In the genomic region with DNA sequence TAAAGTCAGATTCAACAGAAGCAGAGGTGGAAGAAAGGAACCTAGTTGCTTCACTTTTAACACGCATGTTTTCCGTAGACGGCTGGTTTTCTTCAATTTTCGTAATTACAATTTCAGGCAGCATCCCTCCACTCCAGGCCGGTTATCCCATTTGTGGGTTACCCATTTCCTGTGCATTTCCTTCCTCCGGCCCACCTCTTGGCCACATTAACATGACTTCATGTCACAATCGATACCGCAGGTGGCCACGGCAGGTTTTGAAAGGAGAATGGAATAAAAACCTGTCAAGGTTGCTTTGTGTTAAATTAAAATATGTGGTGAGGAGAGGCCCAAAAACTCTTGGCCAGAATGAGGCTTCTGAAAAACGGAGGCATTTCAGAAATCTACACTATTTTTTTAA, we compare ENCODE assay signal across 1 cellular context.
TF ChIP-seq lines count a peak whose summit lies in the region.

No MANE protein-coding gene starts in this region.

TF ChIP-seq in GM23338, 12 proteins besides CTCF, POLR2A, EP300 and RAD21 (continued from another document):
- TF ChIP-seq, protein P1, sequence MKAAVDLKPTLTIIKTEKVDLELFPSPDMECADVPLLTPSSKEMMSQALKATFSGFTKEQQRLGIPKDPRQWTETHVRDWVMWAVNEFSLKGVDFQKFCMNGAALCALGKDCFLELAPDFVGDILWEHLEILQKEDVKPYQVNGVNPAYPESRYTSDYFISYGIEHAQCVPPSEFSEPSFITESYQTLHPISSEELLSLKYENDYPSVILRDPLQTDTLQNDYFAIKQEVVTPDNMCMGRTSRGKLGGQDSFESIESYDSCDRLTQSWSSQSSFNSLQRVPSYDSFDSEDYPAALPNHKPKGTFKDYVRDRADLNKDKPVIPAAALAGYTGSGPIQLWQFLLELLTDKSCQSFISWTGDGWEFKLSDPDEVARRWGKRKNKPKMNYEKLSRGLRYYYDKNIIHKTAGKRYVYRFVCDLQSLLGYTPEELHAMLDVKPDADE (IDR thresholded peaks at IDR 0.05) = no peak
- TF ChIP-seq POLR2AphosphoS5 (IDR thresholded peaks at IDR 0.05; ENCODE audit: low read depth) (no peak), JUNB (IDR thresholded peaks at IDR 0.05; ENCODE audit: unreplicated experiment) (no peak), CREB1 (CRISPR knock-in tag; IDR thresholded peaks at IDR 0.05; ENCODE audit: low read depth) (no peak), EZH2 (IDR thresholded peaks at IDR 0.05; ENCODE audit: low read depth, unreplicated experiment) (no peak), ZNF331 (CRISPR knock-in tag; IDR thresholded peaks at IDR 0.05; ENCODE audit: low read depth) (no peak), STAT1 (IDR thresholded peaks at IDR 0.05; ENCODE audit: unreplicated experiment) (no peak)
- TF ChIP-seq, protein P2, sequence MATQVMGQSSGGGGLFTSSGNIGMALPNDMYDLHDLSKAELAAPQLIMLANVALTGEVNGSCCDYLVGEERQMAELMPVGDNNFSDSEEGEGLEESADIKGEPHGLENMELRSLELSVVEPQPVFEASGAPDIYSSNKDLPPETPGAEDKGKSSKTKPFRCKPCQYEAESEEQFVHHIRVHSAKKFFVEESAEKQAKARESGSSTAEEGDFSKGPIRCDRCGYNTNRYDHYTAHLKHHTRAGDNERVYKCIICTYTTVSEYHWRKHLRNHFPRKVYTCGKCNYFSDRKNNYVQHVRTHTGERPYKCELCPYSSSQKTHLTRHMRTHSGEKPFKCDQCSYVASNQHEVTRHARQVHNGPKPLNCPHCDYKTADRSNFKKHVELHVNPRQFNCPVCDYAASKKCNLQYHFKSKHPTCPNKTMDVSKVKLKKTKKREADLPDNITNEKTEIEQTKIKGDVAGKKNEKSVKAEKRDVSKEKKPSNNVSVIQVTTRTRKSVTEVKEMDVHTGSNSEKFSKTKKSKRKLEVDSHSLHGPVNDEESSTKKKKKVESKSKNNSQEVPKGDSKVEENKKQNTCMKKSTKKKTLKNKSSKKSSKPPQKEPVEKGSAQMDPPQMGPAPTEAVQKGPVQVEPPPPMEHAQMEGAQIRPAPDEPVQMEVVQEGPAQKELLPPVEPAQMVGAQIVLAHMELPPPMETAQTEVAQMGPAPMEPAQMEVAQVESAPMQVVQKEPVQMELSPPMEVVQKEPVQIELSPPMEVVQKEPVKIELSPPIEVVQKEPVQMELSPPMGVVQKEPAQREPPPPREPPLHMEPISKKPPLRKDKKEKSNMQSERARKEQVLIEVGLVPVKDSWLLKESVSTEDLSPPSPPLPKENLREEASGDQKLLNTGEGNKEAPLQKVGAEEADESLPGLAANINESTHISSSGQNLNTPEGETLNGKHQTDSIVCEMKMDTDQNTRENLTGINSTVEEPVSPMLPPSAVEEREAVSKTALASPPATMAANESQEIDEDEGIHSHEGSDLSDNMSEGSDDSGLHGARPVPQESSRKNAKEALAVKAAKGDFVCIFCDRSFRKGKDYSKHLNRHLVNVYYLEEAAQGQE (IDR thresholded peaks at IDR 0.05; ENCODE audit: unreplicated experiment) = no peak
- TF ChIP-seq, protein P3, sequence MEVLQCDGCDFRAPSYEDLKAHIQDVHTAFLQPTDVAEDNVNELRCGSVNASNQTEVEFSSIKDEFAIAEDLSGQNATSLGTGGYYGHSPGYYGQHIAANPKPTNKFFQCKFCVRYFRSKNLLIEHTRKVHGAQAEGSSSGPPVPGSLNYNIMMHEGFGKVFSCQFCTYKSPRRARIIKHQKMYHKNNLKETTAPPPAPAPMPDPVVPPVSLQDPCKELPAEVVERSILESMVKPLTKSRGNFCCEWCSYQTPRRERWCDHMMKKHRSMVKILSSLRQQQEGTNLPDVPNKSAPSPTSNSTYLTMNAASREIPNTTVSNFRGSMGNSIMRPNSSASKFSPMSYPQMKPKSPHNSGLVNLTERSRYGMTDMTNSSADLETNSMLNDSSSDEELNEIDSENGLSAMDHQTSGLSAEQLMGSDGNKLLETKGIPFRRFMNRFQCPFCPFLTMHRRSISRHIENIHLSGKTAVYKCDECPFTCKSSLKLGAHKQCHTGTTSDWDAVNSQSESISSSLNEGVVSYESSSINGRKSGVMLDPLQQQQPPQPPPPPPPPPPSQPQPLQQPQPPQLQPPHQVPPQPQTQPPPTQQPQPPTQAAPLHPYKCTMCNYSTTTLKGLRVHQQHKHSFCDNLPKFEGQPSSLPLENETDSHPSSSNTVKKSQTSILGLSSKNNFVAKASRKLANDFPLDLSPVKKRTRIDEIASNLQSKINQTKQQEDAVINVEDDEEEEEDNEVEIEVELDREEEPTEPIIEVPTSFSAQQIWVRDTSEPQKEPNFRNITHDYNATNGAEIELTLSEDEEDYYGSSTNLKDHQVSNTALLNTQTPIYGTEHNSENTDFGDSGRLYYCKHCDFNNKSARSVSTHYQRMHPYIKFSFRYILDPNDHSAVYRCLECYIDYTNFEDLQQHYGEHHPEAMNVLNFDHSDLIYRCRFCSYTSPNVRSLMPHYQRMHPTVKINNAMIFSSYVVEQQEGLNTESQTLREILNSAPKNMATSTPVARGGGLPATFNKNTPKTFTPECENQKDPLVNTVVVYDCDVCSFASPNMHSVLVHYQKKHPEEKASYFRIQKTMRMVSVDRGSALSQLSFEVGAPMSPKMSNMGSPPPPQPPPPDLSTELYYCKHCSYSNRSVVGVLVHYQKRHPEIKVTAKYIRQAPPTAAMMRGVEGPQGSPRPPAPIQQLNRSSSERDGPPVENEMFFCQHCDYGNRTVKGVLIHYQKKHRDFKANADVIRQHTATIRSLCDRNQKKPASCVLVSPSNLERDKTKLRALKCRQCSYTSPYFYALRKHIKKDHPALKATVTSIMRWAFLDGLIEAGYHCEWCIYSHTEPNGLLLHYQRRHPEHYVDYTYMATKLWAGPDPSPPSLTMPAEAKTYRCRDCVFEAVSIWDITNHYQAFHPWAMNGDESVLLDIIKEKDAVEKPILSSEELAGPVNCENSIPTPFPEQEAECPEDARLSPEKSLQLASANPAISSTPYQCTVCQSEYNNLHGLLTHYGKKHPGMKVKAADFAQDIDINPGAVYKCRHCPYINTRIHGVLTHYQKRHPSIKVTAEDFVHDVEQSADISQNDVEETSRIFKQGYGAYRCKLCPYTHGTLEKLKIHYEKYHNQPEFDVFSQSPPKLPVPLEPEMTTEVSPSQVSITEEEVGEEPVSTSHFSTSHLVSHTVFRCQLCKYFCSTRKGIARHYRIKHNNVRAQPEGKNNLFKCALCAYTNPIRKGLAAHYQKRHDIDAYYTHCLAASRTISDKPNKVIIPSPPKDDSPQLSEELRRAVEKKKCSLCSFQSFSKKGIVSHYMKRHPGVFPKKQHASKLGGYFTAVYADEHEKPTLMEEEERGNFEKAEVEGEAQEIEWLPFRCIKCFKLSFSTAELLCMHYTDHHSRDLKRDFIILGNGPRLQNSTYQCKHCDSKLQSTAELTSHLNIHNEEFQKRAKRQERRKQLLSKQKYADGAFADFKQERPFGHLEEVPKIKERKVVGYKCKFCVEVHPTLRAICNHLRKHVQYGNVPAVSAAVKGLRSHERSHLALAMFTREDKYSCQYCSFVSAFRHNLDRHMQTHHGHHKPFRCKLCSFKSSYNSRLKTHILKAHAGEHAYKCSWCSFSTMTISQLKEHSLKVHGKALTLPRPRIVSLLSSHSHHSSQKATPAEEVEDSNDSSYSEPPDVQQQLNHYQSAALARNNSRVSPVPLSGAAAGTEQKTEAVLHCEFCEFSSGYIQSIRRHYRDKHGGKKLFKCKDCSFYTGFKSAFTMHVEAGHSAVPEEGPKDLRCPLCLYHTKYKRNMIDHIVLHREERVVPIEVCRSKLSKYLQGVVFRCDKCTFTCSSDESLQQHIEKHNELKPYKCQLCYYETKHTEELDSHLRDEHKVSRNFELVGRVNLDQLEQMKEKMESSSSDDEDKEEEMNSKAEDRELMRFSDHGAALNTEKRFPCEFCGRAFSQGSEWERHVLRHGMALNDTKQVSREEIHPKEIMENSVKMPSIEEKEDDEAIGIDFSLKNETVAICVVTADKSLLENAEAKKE (CRISPR knock-in tag; IDR thresholded peaks at IDR 0.05) = no peak
